Comparison of ENCODE assay signal across 16 cellular contexts in genomic region chr1:176033879-176034278, GRCh38.
DNase-seq lines count a peak whose midpoint lies in the region; ATAC-seq and TF ChIP-seq lines count a peak whose summit lies in the region.
"Had no signal": no experiment of that assay in that cellular context is flagged by ENCODE, and none has a peak within 500 bp of the region (broad histone marks: within the 10 kb centered on the region; RNA-seq: fewer than 3 reads in every experiment).

No MANE protein-coding gene starts in this region.

- intact Hi-C loops in posterior cingulate gyrus (cut with DNase I), result no loop called here

- peak; percentile 48; the same call in 1 of the 3 replicates for ATAC-seq in RWPE2 (ENCODE audit: low read depth)
- ATAC-seq in GM18502 (IDR thresholded peaks at IDR 0.05; ENCODE audit: poor library complexity, unreplicated experiment), result no peak
- no peak for ATAC-seq in HG03571 (IDR thresholded peaks at IDR 0.05; ENCODE audit: unreplicated experiment)
- ATAC-seq: body of pancreas; K562; stimulated activated naive CD8-positive, alpha-beta T cell treated with anti-CD3 and anti-CD28 coated beads, Interleukin-15, amount 100 ng/mL, for 72 hours had no signal

- no peaks in the 10 kb centered on the region for H3K27me3 ChIP-seq in RWPE2 (ENCODE audit: insufficient read depth, poor library complexity, severe bottlenecking)
- H3K27me3 ChIP-seq: body of pancreas had no signal

- peak overlapping the region; percentile 74 for H3K27ac ChIP-seq in RWPE2 (ENCODE audit: poor library complexity, severe bottlenecking)
- H3K27ac ChIP-seq: body of pancreas had no signal

- peaks cover 11% of the 10 kb centered on the region for H3K36me3 ChIP-seq in RWPE2 (ENCODE audit: low read depth)

- H3K4me1 ChIP-seq in RWPE2 (ENCODE audit: insufficient read depth, poor library complexity, severe bottlenecking), result peaks cover 27% of the 10 kb centered on the region

- TF ChIP-seq CTCF in RWPE2 (IDR thresholded peaks at IDR 0.05; ENCODE audit: poor library complexity, severe bottlenecking) (no peak), fibroblast of pulmonary artery (IDR thresholded peaks at IDR 0.05; ENCODE audit: low read length, missing control alignments) (no peak)

- no peaks in the 10 kb centered on the region for H3K9me3 ChIP-seq in RWPE2 (ENCODE audit: severe bottlenecking)
- H3K9me3 ChIP-seq: body of pancreas had no signal

- H3K4me3 ChIP-seq in RWPE2 (ENCODE audit: severe bottlenecking) (no peak overlapping the region), fibroblast of pulmonary artery (replicated peaks; ENCODE audit: low read depth, low read length) (no peak overlapping the region), skeletal muscle cell (ENCODE audit: low read depth, low read length) (no peak overlapping the region)
- H3K4me3 ChIP-seq: body of pancreas, K562 had no signal

- peak; percentile 13 for DNase-seq in H4 (ENCODE audit: low spot score)
- no peak for DNase-seq in RWPE2 (ENCODE audit: low spot score)
- peak; percentile 40 for DNase-seq in fibroblast of pulmonary artery (ENCODE audit: low read depth)
- peak; percentile 5 for DNase-seq in skeletal muscle cell (ENCODE audit: low read depth)
- no peak for DNase-seq in COLO668 (lab: John Stamatoyannopoulos, UW; ENCODE audit: unreplicated experiment)
- no peak for DNase-seq in posterior cingulate gyrus
- DNase-seq: activated CD4-positive, alpha-beta T cell treated with anti-CD3 and anti-CD28 coated beads, Interleukin-2, amount 50 U/mL, for 1 hour; body of pancreas; NCI-H146; NCI-H526 treated with DMSO at 0.1 percent for 48 hours; small intestine; stimulated activated naive CD8-positive, alpha-beta T cell treated with anti-CD3 and anti-CD28 coated beads, Interleukin-15, amount 100 ng/mL, for 72 hours; T1000 had no signal

Comparison
In these comparisons a context has a peak if more than half of its experiments do, and no peak if none do; other contexts are left out.
1. DNase-seq: peak in H4 (single experiment), fibroblast of pulmonary artery (single experiment) and skeletal muscle cell (single experiment); none in RWPE2 (single experiment), COLO668 (single experiment) and posterior cingulate gyrus (0 of 10).